ENCODE assay signal across 8 cellular contexts in genomic region chrX:22300130-22300529, GRCh38. TPM values are rescaled to one million over a fixed set of nuclear protein-coding genes. Genes with fewer than 3 reads are reported as not detected.
DNase-seq lines count a peak whose midpoint lies in the region; ATAC-seq lines count a peak whose summit lies in the region.

No MANE protein-coding gene starts in this region.

- DNase-seq in AG08396 (ENCODE audit: low spot score) = peak; percentile 32
- peak; percentile 55 for DNase-seq in NCI-H146 (lab: John Stamatoyannopoulos, UW)
- DNase-seq in astrocyte of the hippocampus (ENCODE audit: low read depth, low spot score) = peak; percentile 78
- DNase-seq in medulla oblongata (ENCODE audit: extremely low spot score) = peak; percentile 22
- no peak for DNase-seq in occipital lobe (lab: John Stamatoyannopoulos, UW)
- DNase-seq in activated CD4-positive, alpha-beta T cell treated with anti-CD3 and anti-CD28 coated beads, Interleukin-2, amount 10 ng/mL, durations not matched to agents 7 days and 5 days = no peak

- H3K4me1 Mint-ChIP-seq in activated CD4-positive, alpha-beta T cell treated with anti-CD3 and anti-CD28 coated beads, Interleukin-2, amount 10 ng/mL, durations not matched to agents 7 days and 5 days = no peaks in the 10 kb centered on the region

- H3K27ac Mint-ChIP-seq in activated CD4-positive, alpha-beta T cell treated with anti-CD3 and anti-CD28 coated beads, Interleukin-2, amount 10 ng/mL, durations not matched to agents 7 days and 5 days = no peak overlapping the region

- H3K36me3 Mint-ChIP-seq in activated CD4-positive, alpha-beta T cell treated with anti-CD3 and anti-CD28 coated beads, Interleukin-2, amount 10 ng/mL, durations not matched to agents 7 days and 5 days (ENCODE audit: low read depth) = no peaks in the 10 kb centered on the region

- H3K27me3 Mint-ChIP-seq in activated CD4-positive, alpha-beta T cell treated with anti-CD3 and anti-CD28 coated beads, Interleukin-2, amount 10 ng/mL, durations not matched to agents 7 days and 5 days = no peaks in the 10 kb centered on the region

- POLR2A ChIA-PET in activated CD4-positive, alpha-beta T cell treated with anti-CD3 and anti-CD28 coated beads, Interleukin-2, amount 10 ng/mL, durations not matched to agents 7 days and 5 days (lab: Charles Lee) = no interaction called here

- H3K9me3 Mint-ChIP-seq in activated CD4-positive, alpha-beta T cell treated with anti-CD3 and anti-CD28 coated beads, Interleukin-2, amount 10 ng/mL, durations not matched to agents 7 days and 5 days = no peaks in the 10 kb centered on the region

- no peak overlapping the region for H3K4me3 Mint-ChIP-seq in activated CD4-positive, alpha-beta T cell treated with anti-CD3 and anti-CD28 coated beads, Interleukin-2, amount 10 ng/mL, durations not matched to agents 7 days and 5 days

- ATAC-seq in GM21529 (IDR thresholded peaks at IDR 0.05; ENCODE audit: unreplicated experiment) = peak; percentile 83
- no peak for ATAC-seq in GM19328 (IDR thresholded peaks at IDR 0.05; ENCODE audit: unreplicated experiment)

- CTCF ChIA-PET in activated CD4-positive, alpha-beta T cell treated with anti-CD3 and anti-CD28 coated beads, Interleukin-2, amount 10 ng/mL, durations not matched to agents 7 days and 5 days (lab: Charles Lee) = no interaction called here

RNA-seq across cellular contexts. Expression of gene CBLL2, which starts 27.4 kb away (rescaled TPM):
- total RNA-seq in occipital lobe = not detected
- not detected for total RNA-seq in activated CD4-positive, alpha-beta T cell treated with anti-CD3 and anti-CD28 coated beads, Interleukin-2, amount 10 ng/mL, durations not matched to agents 7 days and 5 days

Comparison
In these comparisons a context has a peak if more than half of its experiments do, and no peak if none do; other contexts are left out.
1. DNase-seq: peak in AG08396 (single experiment), NCI-H146 (single experiment), astrocyte of the hippocampus (single experiment) and medulla oblongata (single experiment); none in occipital lobe (single experiment) and activated CD4-positive, alpha-beta T cell treated with anti-CD3 and anti-CD28 coated beads, Interleukin-2, amount 10 ng/mL, durations not matched to agents 7 days and 5 days (single experiment).